8 cellular contexts compared by ENCODE assay signal in the genomic region with DNA sequence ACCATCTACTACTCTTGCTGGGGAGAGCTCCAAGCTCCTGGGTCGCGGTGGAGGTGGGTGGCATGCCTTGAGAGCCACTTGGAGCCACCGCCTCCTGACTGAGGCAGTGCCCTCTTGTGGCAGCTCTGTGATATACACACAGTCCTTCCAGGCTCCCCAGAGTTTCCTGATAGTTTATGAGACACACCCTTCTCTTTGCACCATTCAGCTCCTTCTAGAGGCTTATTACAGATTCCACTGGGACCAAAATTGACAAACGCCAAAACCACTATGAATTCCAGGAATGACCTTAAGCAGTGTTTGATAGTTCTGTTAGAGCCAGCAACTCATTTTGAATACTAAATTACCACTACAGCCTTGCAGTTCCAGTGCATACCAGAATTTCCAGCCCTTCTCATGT.
DNase-seq lines count a peak whose midpoint lies in the region; ATAC-seq and TF ChIP-seq lines count a peak whose summit lies in the region.

No MANE protein-coding gene starts in this region.

- peak; percentile 76 for TF ChIP-seq CTCF in CD14-positive monocyte (IDR thresholded peaks at IDR 0.05)

- H3K4me1 Mint-ChIP-seq in CD14-positive monocyte: no peaks in the 10 kb centered on the region
- H3K4me1 Mint-ChIP-seq in activated T-helper 17 cell treated with anti-CD3 and anti-CD28 coated beads, Interleukin-2, amount 50 U/mL, for 72 hours: no peaks in the 10 kb centered on the region

- no peak for TF ChIP-seq POLR2A in GM18505 (IDR thresholded peaks at IDR 0.05; ENCODE audit: borderline replicate concordance, extremely low read depth, insufficient read depth, insufficient read length)

- no peak overlapping the region for H3K4me3 Mint-ChIP-seq in CD14-positive monocyte
- no peak overlapping the region for H3K4me3 Mint-ChIP-seq in activated T-helper 17 cell treated with anti-CD3 and anti-CD28 coated beads, Interleukin-2, amount 50 U/mL, for 72 hours

- H3K27ac Mint-ChIP-seq in CD14-positive monocyte: no peak overlapping the region
- H3K27ac Mint-ChIP-seq in activated T-helper 17 cell treated with anti-CD3 and anti-CD28 coated beads, Interleukin-2, amount 50 U/mL, for 72 hours: no peak overlapping the region

- no peaks in the 10 kb centered on the region for H3K9me3 Mint-ChIP-seq in CD14-positive monocyte
- no peaks in the 10 kb centered on the region for H3K9me3 Mint-ChIP-seq in activated T-helper 17 cell treated with anti-CD3 and anti-CD28 coated beads, Interleukin-2, amount 50 U/mL, for 72 hours

- intact Hi-C loops in CD14-positive monocyte (cut with micrococcal nuclease) (no loop called here), head of caudate nucleus (cut with DNase I) (no loop called here), sciatic nerve (cut with DNase I) (no loop called here)

- DNase-seq in CD14-positive monocyte (ENCODE audit: low spot score) (no peak), NCI-H526 treated with DMSO at 0.1 percent for 48 hours (lab: John Stamatoyannopoulos, UW) (peak; percentile 43), head of caudate nucleus (peak; percentile 31 to 88 (median 68)), sciatic nerve (ENCODE audit: low spot score) (no peak)

- peaks cover 3 to 10% (median 5%) of the 10 kb centered on the region in 3 donors for H3K27me3 Mint-ChIP-seq in CD14-positive monocyte (ENCODE audit: low read depth in 3 of 3)
- H3K27me3 Mint-ChIP-seq in activated T-helper 17 cell treated with anti-CD3 and anti-CD28 coated beads, Interleukin-2, amount 50 U/mL, for 72 hours: peaks cover 9% of the 10 kb centered on the region

- no peaks in the 10 kb centered on the region for H3K36me3 Mint-ChIP-seq in CD14-positive monocyte
- H3K36me3 Mint-ChIP-seq in activated T-helper 17 cell treated with anti-CD3 and anti-CD28 coated beads, Interleukin-2, amount 50 U/mL, for 72 hours (ENCODE audit: low read depth): no peaks in the 10 kb centered on the region

- ATAC-seq in GM18505 (IDR thresholded peaks at IDR 0.05; ENCODE audit: unreplicated experiment) (peak; percentile 83), HG03103 (IDR thresholded peaks at IDR 0.05; ENCODE audit: low read depth, unreplicated experiment) (peak; percentile 88), sciatic nerve (peak; percentile 93), HG03469 (IDR thresholded peaks at IDR 0.05; ENCODE audit: unreplicated experiment) (no peak)
- ATAC-seq in activated T-helper 17 cell treated with anti-CD3 and anti-CD28 coated beads, Interleukin-2, amount 50 U/mL, for 72 hours (replicated peaks): peak; percentile 61

Comparison
In these comparisons a context has a peak if more than half of its experiments do, and no peak if none do; other contexts are left out.
1. DNase-seq: peak in NCI-H526 treated with DMSO at 0.1 percent for 48 hours (single experiment) and head of caudate nucleus (42 of 42); none in CD14-positive monocyte (single experiment) and sciatic nerve (single experiment).